1 cellular context compared by ENCODE assay signal in the genomic region with DNA sequence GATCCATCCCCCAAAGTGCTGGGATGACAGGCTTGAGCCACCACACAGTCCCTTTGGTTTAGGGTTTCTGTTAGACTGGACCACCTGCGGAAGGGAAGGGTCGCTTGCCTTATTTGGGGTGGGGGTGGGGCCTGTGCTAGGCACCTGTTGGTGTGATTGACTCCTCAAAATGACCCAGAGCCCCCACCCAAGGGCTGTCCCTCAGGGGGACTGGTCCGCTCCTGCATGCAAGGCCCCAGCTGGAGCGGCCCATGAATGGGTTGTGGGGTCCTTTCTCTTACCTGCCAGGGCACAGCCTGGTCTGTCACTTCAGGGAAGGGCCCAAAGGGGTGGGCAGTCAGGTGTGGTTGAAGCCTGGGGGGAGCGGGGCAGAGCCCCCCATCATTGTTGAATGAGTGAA.
TF ChIP-seq lines count a peak whose summit lies in the region.

No MANE protein-coding gene starts in this region.

TF ChIP-seq in GM23338, 12 proteins besides CTCF, POLR2A, EP300 and RAD21:
- TF ChIP-seq, protein P1, sequence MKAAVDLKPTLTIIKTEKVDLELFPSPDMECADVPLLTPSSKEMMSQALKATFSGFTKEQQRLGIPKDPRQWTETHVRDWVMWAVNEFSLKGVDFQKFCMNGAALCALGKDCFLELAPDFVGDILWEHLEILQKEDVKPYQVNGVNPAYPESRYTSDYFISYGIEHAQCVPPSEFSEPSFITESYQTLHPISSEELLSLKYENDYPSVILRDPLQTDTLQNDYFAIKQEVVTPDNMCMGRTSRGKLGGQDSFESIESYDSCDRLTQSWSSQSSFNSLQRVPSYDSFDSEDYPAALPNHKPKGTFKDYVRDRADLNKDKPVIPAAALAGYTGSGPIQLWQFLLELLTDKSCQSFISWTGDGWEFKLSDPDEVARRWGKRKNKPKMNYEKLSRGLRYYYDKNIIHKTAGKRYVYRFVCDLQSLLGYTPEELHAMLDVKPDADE (IDR thresholded peaks at IDR 0.05): no peak
- TF ChIP-seq, protein P2, sequence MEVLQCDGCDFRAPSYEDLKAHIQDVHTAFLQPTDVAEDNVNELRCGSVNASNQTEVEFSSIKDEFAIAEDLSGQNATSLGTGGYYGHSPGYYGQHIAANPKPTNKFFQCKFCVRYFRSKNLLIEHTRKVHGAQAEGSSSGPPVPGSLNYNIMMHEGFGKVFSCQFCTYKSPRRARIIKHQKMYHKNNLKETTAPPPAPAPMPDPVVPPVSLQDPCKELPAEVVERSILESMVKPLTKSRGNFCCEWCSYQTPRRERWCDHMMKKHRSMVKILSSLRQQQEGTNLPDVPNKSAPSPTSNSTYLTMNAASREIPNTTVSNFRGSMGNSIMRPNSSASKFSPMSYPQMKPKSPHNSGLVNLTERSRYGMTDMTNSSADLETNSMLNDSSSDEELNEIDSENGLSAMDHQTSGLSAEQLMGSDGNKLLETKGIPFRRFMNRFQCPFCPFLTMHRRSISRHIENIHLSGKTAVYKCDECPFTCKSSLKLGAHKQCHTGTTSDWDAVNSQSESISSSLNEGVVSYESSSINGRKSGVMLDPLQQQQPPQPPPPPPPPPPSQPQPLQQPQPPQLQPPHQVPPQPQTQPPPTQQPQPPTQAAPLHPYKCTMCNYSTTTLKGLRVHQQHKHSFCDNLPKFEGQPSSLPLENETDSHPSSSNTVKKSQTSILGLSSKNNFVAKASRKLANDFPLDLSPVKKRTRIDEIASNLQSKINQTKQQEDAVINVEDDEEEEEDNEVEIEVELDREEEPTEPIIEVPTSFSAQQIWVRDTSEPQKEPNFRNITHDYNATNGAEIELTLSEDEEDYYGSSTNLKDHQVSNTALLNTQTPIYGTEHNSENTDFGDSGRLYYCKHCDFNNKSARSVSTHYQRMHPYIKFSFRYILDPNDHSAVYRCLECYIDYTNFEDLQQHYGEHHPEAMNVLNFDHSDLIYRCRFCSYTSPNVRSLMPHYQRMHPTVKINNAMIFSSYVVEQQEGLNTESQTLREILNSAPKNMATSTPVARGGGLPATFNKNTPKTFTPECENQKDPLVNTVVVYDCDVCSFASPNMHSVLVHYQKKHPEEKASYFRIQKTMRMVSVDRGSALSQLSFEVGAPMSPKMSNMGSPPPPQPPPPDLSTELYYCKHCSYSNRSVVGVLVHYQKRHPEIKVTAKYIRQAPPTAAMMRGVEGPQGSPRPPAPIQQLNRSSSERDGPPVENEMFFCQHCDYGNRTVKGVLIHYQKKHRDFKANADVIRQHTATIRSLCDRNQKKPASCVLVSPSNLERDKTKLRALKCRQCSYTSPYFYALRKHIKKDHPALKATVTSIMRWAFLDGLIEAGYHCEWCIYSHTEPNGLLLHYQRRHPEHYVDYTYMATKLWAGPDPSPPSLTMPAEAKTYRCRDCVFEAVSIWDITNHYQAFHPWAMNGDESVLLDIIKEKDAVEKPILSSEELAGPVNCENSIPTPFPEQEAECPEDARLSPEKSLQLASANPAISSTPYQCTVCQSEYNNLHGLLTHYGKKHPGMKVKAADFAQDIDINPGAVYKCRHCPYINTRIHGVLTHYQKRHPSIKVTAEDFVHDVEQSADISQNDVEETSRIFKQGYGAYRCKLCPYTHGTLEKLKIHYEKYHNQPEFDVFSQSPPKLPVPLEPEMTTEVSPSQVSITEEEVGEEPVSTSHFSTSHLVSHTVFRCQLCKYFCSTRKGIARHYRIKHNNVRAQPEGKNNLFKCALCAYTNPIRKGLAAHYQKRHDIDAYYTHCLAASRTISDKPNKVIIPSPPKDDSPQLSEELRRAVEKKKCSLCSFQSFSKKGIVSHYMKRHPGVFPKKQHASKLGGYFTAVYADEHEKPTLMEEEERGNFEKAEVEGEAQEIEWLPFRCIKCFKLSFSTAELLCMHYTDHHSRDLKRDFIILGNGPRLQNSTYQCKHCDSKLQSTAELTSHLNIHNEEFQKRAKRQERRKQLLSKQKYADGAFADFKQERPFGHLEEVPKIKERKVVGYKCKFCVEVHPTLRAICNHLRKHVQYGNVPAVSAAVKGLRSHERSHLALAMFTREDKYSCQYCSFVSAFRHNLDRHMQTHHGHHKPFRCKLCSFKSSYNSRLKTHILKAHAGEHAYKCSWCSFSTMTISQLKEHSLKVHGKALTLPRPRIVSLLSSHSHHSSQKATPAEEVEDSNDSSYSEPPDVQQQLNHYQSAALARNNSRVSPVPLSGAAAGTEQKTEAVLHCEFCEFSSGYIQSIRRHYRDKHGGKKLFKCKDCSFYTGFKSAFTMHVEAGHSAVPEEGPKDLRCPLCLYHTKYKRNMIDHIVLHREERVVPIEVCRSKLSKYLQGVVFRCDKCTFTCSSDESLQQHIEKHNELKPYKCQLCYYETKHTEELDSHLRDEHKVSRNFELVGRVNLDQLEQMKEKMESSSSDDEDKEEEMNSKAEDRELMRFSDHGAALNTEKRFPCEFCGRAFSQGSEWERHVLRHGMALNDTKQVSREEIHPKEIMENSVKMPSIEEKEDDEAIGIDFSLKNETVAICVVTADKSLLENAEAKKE (CRISPR knock-in tag; IDR thresholded peaks at IDR 0.05): no peak
- no peak for TF ChIP-seq CREB1 (CRISPR knock-in tag; IDR thresholded peaks at IDR 0.05; ENCODE audit: low read depth)
- TF ChIP-seq STAT1 (IDR thresholded peaks at IDR 0.05; ENCODE audit: unreplicated experiment): no peak
- TF ChIP-seq ZNF114 (CRISPR knock-in tag; IDR thresholded peaks at IDR 0.05): no peak
- TF ChIP-seq POLR2AphosphoS5 (IDR thresholded peaks at IDR 0.05; ENCODE audit: low read depth): no peak
- no peak for TF ChIP-seq JUNB (IDR thresholded peaks at IDR 0.05; ENCODE audit: unreplicated experiment)
- no peak for TF ChIP-seq EZH2 (IDR thresholded peaks at IDR 0.05; ENCODE audit: low read depth, unreplicated experiment)
- TF ChIP-seq ZNF331 (CRISPR knock-in tag; IDR thresholded peaks at IDR 0.05; ENCODE audit: low read depth): no peak
